7 cellular contexts compared by ENCODE assay signal in the genomic region with DNA sequence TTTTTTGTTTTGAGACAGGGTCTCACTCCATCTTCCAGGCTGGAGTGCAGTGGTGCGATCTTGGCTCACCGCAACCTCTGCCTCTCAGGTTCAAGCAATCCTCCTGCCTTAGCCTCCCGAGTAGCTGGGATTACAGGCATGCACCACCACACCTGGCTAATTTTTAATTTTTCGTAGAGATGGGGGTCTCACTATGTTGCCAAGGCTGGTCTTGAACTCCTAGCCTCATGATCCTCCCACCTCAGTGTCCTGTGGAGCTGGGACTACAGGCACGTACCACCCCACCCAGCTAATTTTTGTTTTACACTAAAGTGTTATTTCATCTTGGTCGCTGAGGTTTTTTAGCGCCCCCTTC.
DNase-seq lines count a peak whose midpoint lies in the region; ATAC-seq, FAIRE-seq and TF ChIP-seq lines count a peak whose summit lies in the region.
"Not testable (repeated sequence)": the region's sequence is repeated elsewhere in the genome, so short reads cannot be mapped to it uniquely, and the experiment has no call there.

No MANE protein-coding gene starts in this region.

- H3K9ac ChIP-seq in GM12878 (ENCODE audit: control insufficient read depth, insufficient read depth, low read length), result peak overlapping the region; percentile 71

- H3K36me3 ChIP-seq in CD8-positive, alpha-beta memory T cell (ENCODE audit: insufficient read depth, low read length); GM12878 (ENCODE audit: control insufficient read depth in 2 of 2, insufficient read depth in 2 of 2, low read length in 1 of 2): not testable (repeated sequence)

- WGBS in GM12878 (ENCODE audit: insufficient coverage, insufficient replicate concordance, low lambda C conversion rate, missing lambda C conversion rate), result 52% methylated on average over 7 of the region's 7 CpGs

- ATAC-seq in T-cell (replicated peaks in 1 of 4); GM12878; naive B cell (ENCODE audit: low read depth in 2 of 2); stimulated activated memory B cell treated with anti-CD40 and anti-IgM and Interleukin-4, amounts not matched to agents 10 μg/mL and 1 μg/mL and 100 μg/mL, for 72 hours: not testable (repeated sequence)

- H3K9me3 Mint-ChIP-seq in CD8-positive, alpha-beta memory T cell; T-cell; activated T-helper 1 cell treated with anti-CD3 and anti-CD28 coated beads, Interleukin-12 subunit alpha, Interleukin-12 subunit beta, Interleukin-2, Interleukin-4 antibody, amounts not matched to agents 30 ng/mL and 10 ng/mL and 1 ng/mL, durations not matched to agents 14 hours and 24 hours and 36 hours; naive B cell; stimulated activated memory B cell treated with anti-CD40 and anti-IgM and Interleukin-4, amounts not matched to agents 10 μg/mL and 1 μg/mL and 100 μg/mL, for 72 hours: not testable (repeated sequence)

- peak overlapping the region; percentile 17 to 62 (median 57) for H3K4me3 Mint-ChIP-seq in CD8-positive, alpha-beta memory T cell
- peak overlapping the region in 2 of 3 donors; percentile 24 to 71 for H3K4me3 Mint-ChIP-seq in T-cell
- H3K4me3 Mint-ChIP-seq in activated T-helper 1 cell treated with anti-CD3 and anti-CD28 coated beads, Interleukin-12 subunit alpha, Interleukin-12 subunit beta, Interleukin-2, Interleukin-4 antibody, amounts not matched to agents 30 ng/mL and 10 ng/mL and 1 ng/mL, durations not matched to agents 14 hours and 24 hours and 36 hours, result not testable (repeated sequence)
- peak overlapping the region in 6 of 8 donors; percentile 12 to 75 (median 52) for H3K4me3 Mint-ChIP-seq in naive B cell
- H3K4me3 Mint-ChIP-seq in stimulated activated memory B cell treated with anti-CD40 and anti-IgM and Interleukin-4, amounts not matched to agents 10 μg/mL and 1 μg/mL and 100 μg/mL, for 72 hours, result peak overlapping the region; percentile 71

- SMC1A ChIA-PET in GM12878 (lab: Charles Lee; ENCODE audit: uncharacterized antibody, unreplicated experiment), result interaction anchor here (1.0 to 10.3 kb wide), 11 partner anchors 12 to 440 kb away, joined by 3 to 143 read pairs (median 18); partner anchors contain the start of gene GADD45B

- not testable (repeated sequence) for H3K27me3 Mint-ChIP-seq in CD8-positive, alpha-beta memory T cell; T-cell; activated T-helper 1 cell treated with anti-CD3 and anti-CD28 coated beads, Interleukin-12 subunit alpha, Interleukin-12 subunit beta, Interleukin-2, Interleukin-4 antibody, amounts not matched to agents 30 ng/mL and 10 ng/mL and 1 ng/mL, durations not matched to agents 14 hours and 24 hours and 36 hours (ENCODE audit: insufficient read depth); naive B cell; stimulated activated memory B cell treated with anti-CD40 and anti-IgM and Interleukin-4, amounts not matched to agents 10 μg/mL and 1 μg/mL and 100 μg/mL, for 72 hours

- DNase-seq in CD8-positive, alpha-beta memory T cell; GM19239 (ENCODE audit: insufficient read length, low spot score); T-cell; activated T-helper 1 cell treated with anti-CD3 and anti-CD28 coated beads, Interleukin-12 subunit alpha, Interleukin-12 subunit beta, Interleukin-2, Interleukin-4 antibody, amounts not matched to agents 30 ng/mL and 10 ng/mL and 1 ng/mL, durations not matched to agents 14 hours and 24 hours and 36 hours (ENCODE audit: low spot score); GM12878 (ENCODE audit: low read depth, low spot score); naive B cell: not testable (repeated sequence)

- H3K4me2 ChIP-seq in GM12878 (ENCODE audit: control insufficient read depth, insufficient read depth), result peak overlapping the region; percentile 99

- not testable (repeated sequence) for BruUV-seq in GM12878 (replicated peaks; lab: Mats Ljungman, UMichigan)

- H4K20me1 ChIP-seq in GM12878 (ENCODE audit: control insufficient read depth, insufficient read depth), result not testable (repeated sequence)

- not testable (repeated sequence) for TF ChIP-seq RAD21 in GM12878 (IDR thresholded peaks at IDR 0.05; ENCODE audit: insufficient read depth, low read depth, low read length)

- not testable (repeated sequence) for TF ChIP-seq POLR2A in GM12878 (IDR thresholded peaks at IDR 0.05; ENCODE audit: low read depth, low read length)

- intact Hi-C loops in activated T-helper 1 cell treated with anti-CD3 and anti-CD28 coated beads, Interleukin-12 subunit alpha, Interleukin-12 subunit beta, Interleukin-2, Interleukin-4 antibody, amounts not matched to agents 30 ng/mL and 10 ng/mL and 1 ng/mL, durations not matched to agents 14 hours and 24 hours and 36 hours (cut with micrococcal nuclease), result loop anchor here (2.0 kb wide), 1 partner anchor 56 kb away; no protein-coding TSS in a partner anchor
- intact Hi-C loops in GM12878 (cut with micrococcal nuclease; ENCODE audit: unreplicated experiment), result not testable (repeated sequence)

- in situ Hi-C loops in GM12878 (cut with MboI), result not testable (repeated sequence)

- H3K4me1 ChIP-seq in CD8-positive, alpha-beta memory T cell (ENCODE audit: insufficient read depth, low read length), result peaks cover 24% of the 10 kb centered on the region
- peaks cover 44% of the 10 kb centered on the region for H3K4me1 ChIP-seq in GM12878 (ENCODE audit: control insufficient read depth, insufficient read depth, low read length)

- RAD21 ChIA-PET in GM12878 (lab: Charles Lee; ENCODE audit: unreplicated experiment), result interaction anchor here (0.8 to 6.3 kb wide), 16 partner anchors 10 to 440 kb away, joined by 3 to 221 read pairs (median 12); partner anchors contain the start of genes GADD45B and LMNB2

- H3K27ac ChIP-seq in CD8-positive, alpha-beta memory T cell (ENCODE audit: low read depth, low read length), result not testable (repeated sequence)
- H3K27ac ChIP-seq in GM12878 (ENCODE audit: control insufficient read depth, insufficient read depth), result peak overlapping the region; percentile 96

- POLR2A ChIA-PET in CD8-positive, alpha-beta memory T cell (lab: Charles Lee), result interaction anchor here (1.6 to 4.8 kb wide), 3 partner anchors 9 to 133 kb away, joined by 7 to 101 read pairs (median 10); partner anchors contain the start of gene GADD45B
- POLR2A ChIA-PET in T-cell (lab: Charles Lee), result not testable (repeated sequence)
- POLR2A ChIA-PET in GM12878 (lab: Charles Lee), result interaction anchor here (1.2 to 8.9 kb wide), 12 partner anchors 9 to 440 kb away, joined by 3 to 166 read pairs (median 8); partner anchors contain the start of gene GADD45B

- peak; percentile 45 for FAIRE-seq in GM19239 (lab: Jason Lieb, UNC)
- not testable (repeated sequence) for FAIRE-seq in GM12878 (lab: Jason Lieb, UNC)

- peaks cover 27% of the 10 kb centered on the region for H3K79me2 ChIP-seq in GM12878 (ENCODE audit: control insufficient read depth, insufficient read depth, low read length)

- H3K4me1 Mint-ChIP-seq in CD8-positive, alpha-beta memory T cell, result peaks cover 30 to 40% (median 33%) of the 10 kb centered on the region in 3 donors
- H3K4me1 Mint-ChIP-seq in T-cell, result peaks cover 32 to 37% (median 36%) of the 10 kb centered on the region in 3 donors
- H3K4me1 Mint-ChIP-seq in activated T-helper 1 cell treated with anti-CD3 and anti-CD28 coated beads, Interleukin-12 subunit alpha, Interleukin-12 subunit beta, Interleukin-2, Interleukin-4 antibody, amounts not matched to agents 30 ng/mL and 10 ng/mL and 1 ng/mL, durations not matched to agents 14 hours and 24 hours and 36 hours (ENCODE audit: low read depth), result peaks cover 33% of the 10 kb centered on the region
- peaks cover 33 to 74% (median 54%) of the 10 kb centered on the region in 3 donors for H3K4me1 Mint-ChIP-seq in naive B cell
- H3K4me1 Mint-ChIP-seq in stimulated activated memory B cell treated with anti-CD40 and anti-IgM and Interleukin-4, amounts not matched to agents 10 μg/mL and 1 μg/mL and 100 μg/mL, for 72 hours, result peaks cover 66% of the 10 kb centered on the region

- not testable (repeated sequence) for H3K9me3 ChIP-seq in CD8-positive, alpha-beta memory T cell (ENCODE audit: low read length); GM12878 (replicated peaks; ENCODE audit: control insufficient read depth, insufficient read depth, low read length)

- not testable (repeated sequence) for H2AFZ ChIP-seq in GM12878 (ENCODE audit: control insufficient read depth, low read depth, low read length)

- not testable (repeated sequence) for TF ChIP-seq CTCF in GM12878 (IDR thresholded peaks at IDR 0.05 in 2 of 3, conservative IDR thresholded peaks at IDR 0.05 in 1 of 3; ENCODE audit: control insufficient read depth in 2 of 3, extremely low read depth in 1 of 3, insufficient read depth in 1 of 3, low read depth in 3 of 3, low read length in 3 of 3)

- H3K4me3 ChIP-seq in CD8-positive, alpha-beta memory T cell (ENCODE audit: low read length), result not testable (repeated sequence)
- H3K4me3 ChIP-seq in GM12878, result peak overlapping the region; percentile 67

- not testable (repeated sequence) for TF ChIP-seq EP300 in GM12878 (IDR thresholded peaks at IDR 0.05; ENCODE audit: borderline replicate concordance in 1 of 2, control insufficient read depth in 1 of 2, low read depth in 2 of 2, low read length in 2 of 2)

- H3K36me3 Mint-ChIP-seq in CD8-positive, alpha-beta memory T cell; T-cell; activated T-helper 1 cell treated with anti-CD3 and anti-CD28 coated beads, Interleukin-12 subunit alpha, Interleukin-12 subunit beta, Interleukin-2, Interleukin-4 antibody, amounts not matched to agents 30 ng/mL and 10 ng/mL and 1 ng/mL, durations not matched to agents 14 hours and 24 hours and 36 hours (ENCODE audit: low read depth); naive B cell; stimulated activated memory B cell treated with anti-CD40 and anti-IgM and Interleukin-4, amounts not matched to agents 10 μg/mL and 1 μg/mL and 100 μg/mL, for 72 hours: not testable (repeated sequence)

- CTCF ChIA-PET in CD8-positive, alpha-beta memory T cell (lab: Charles Lee), result interaction anchor here (1.2 to 8.1 kb wide), 6 partner anchors 7 to 136 kb away, joined by 3 to 111 read pairs (median 40); partner anchors contain the start of gene GADD45B
- CTCF ChIA-PET in T-cell (lab: Charles Lee), result interaction anchor here in 1 of 2 donors (1.2 to 2.8 kb wide), 2 partner anchors 9 to 10 kb away, joined by 4 to 23 read pairs; no protein-coding TSS in a partner anchor
- CTCF ChIA-PET in GM12878 (lab: Yijun Ruan, JAX), result interaction anchor here (0.8 to 21.7 kb wide), 13 partner anchors 11 to 351 kb away, joined by 3 to 318 read pairs (median 49); partner anchors contain the start of gene GADD45B

- H3K27me3 ChIP-seq in CD8-positive, alpha-beta memory T cell (ENCODE audit: insufficient read depth, low read length, poor library complexity, severe bottlenecking); GM12878 (replicated peaks in 1 of 2; ENCODE audit: control insufficient read depth in 2 of 2, insufficient read depth in 2 of 2, low read length in 1 of 2): not testable (repeated sequence)

- H3K27ac Mint-ChIP-seq in CD8-positive, alpha-beta memory T cell, result peak overlapping the region in 7 of 8 donors; percentile 59 to 94 (median 90)
- not testable (repeated sequence) for H3K27ac Mint-ChIP-seq in T-cell
- peak overlapping the region; percentile 11 for H3K27ac Mint-ChIP-seq in activated T-helper 1 cell treated with anti-CD3 and anti-CD28 coated beads, Interleukin-12 subunit alpha, Interleukin-12 subunit beta, Interleukin-2, Interleukin-4 antibody, amounts not matched to agents 30 ng/mL and 10 ng/mL and 1 ng/mL, durations not matched to agents 14 hours and 24 hours and 36 hours
- H3K27ac Mint-ChIP-seq in naive B cell, result peak overlapping the region in 3 of 6 donors; percentile 87 to 91 (median 91)
- peak overlapping the region; percentile 80 for H3K27ac Mint-ChIP-seq in stimulated activated memory B cell treated with anti-CD40 and anti-IgM and Interleukin-4, amounts not matched to agents 10 μg/mL and 1 μg/mL and 100 μg/mL, for 72 hours
